ENCODE assay signal across 31 cellular contexts in genomic region chr10:91080776-91081175, GRCh38.
"Had no signal": no experiment of that assay in that cellular context is flagged by ENCODE, and none has a peak within 500 bp of the region (broad histone marks: within the 10 kb centered on the region; RNA-seq: fewer than 3 reads in every experiment).

No MANE protein-coding gene starts in this region.

- H3K9me3 Mint-ChIP-seq: activated CD4-positive, alpha-beta memory T cell treated with anti-CD3 and anti-CD28 coated beads for 36 hours; activated CD4-positive, alpha-beta T cell treated with anti-CD3 and anti-CD28 coated beads, Interleukin-2, amount 10 ng/mL, durations not matched to agents 24 days and 14 days; activated naive CD4-positive, alpha-beta T cell treated with anti-CD3 and anti-CD28 coated beads for 36 hours; activated naive CD4-positive, alpha-beta T cell treated with anti-CD3 and anti-CD28 coated beads, Interleukin-2, amount 50 U/mL, for 24 hours; activated naive CD8-positive, alpha-beta T cell treated with anti-CD3 and anti-CD28 coated beads for 36 hours; activated naive CD8-positive, alpha-beta T cell treated with anti-CD3 and anti-CD28 coated beads, Interleukin-2, amount 50 U/mL, for 24 hours; activated T-helper 1 cell treated with anti-CD3 and anti-CD28 coated beads, Interleukin-12 subunit alpha, Interleukin-12 subunit beta, Interleukin-2, Interleukin-4 antibody, amounts not matched to agents 30 ng/mL and 10 ng/mL and 1 ng/mL, durations not matched to agents 14 hours and 24 hours and 36 hours; activated T-helper 2 cell treated with anti-CD3 and anti-CD28 coated beads, Interferon-gamma antibody, Interleukin-2, Interleukin-4, amounts not matched to agents 10 μg/mL and 5 μg/mL and 100 μg/mL, durations not matched to agents 14 hours and 24 hours and 36 hours; T-helper 1 cell treated with Interleukin-12 subunit alpha and Interleukin-12 subunit beta and Interleukin-4 antibody, amounts not matched to agents 30 μg/mL and 1 μg/mL, for 36 hours had no signal

- H3K9me3 ChIP-seq: adrenal gland, body of pancreas, colonic mucosa had no signal

- FAIRE-seq: endometrium, endothelial cell of umbilical vein had no signal

- H3K27ac Mint-ChIP-seq: activated CD4-positive, alpha-beta memory T cell treated with anti-CD3 and anti-CD28 coated beads for 36 hours; activated CD4-positive, alpha-beta T cell treated with anti-CD3 and anti-CD28 coated beads for 36 hours; activated CD4-positive, alpha-beta T cell treated with anti-CD3 and anti-CD28 coated beads, Interleukin-2, amount 10 ng/mL, durations not matched to agents 24 days and 14 days; activated CD8-positive, alpha-beta memory T cell treated with anti-CD3 and anti-CD28 coated beads, Interleukin-2, amount 10 ng/mL, durations not matched to agents 7 days and 5 days; activated CD8-positive, alpha-beta T cell treated with anti-CD3 and anti-CD28 coated beads, Interleukin-2, amount 10 ng/mL, durations not matched to agents 7 days and 5 days; activated naive CD4-positive, alpha-beta T cell treated with anti-CD3 and anti-CD28 coated beads for 36 hours; activated naive CD4-positive, alpha-beta T cell treated with anti-CD3 and anti-CD28 coated beads, Interleukin-2, amount 50 U/mL, for 24 hours; activated naive CD8-positive, alpha-beta T cell treated with anti-CD3 and anti-CD28 coated beads for 36 hours; activated naive CD8-positive, alpha-beta T cell treated with anti-CD3 and anti-CD28 coated beads, Interleukin-2, amount 50 U/mL, for 24 hours; activated T-helper 1 cell treated with anti-CD3 and anti-CD28 coated beads, Interleukin-12 subunit alpha, Interleukin-12 subunit beta, Interleukin-2, Interleukin-4 antibody, amounts not matched to agents 30 ng/mL and 10 ng/mL and 1 ng/mL, durations not matched to agents 14 hours and 24 hours and 36 hours; activated T-helper 2 cell treated with anti-CD3 and anti-CD28 coated beads, Interferon-gamma antibody, Interleukin-2, Interleukin-4, amounts not matched to agents 10 μg/mL and 5 μg/mL and 100 μg/mL, durations not matched to agents 14 hours and 24 hours and 36 hours; T-helper 1 cell treated with Interleukin-12 subunit alpha and Interleukin-12 subunit beta and Interleukin-4 antibody, amounts not matched to agents 30 μg/mL and 1 μg/mL, for 36 hours had no signal

- H3K4me1 Mint-ChIP-seq: activated CD4-positive, alpha-beta T cell treated with anti-CD3 and anti-CD28 coated beads for 36 hours; activated CD4-positive, alpha-beta T cell treated with anti-CD3 and anti-CD28 coated beads, Interleukin-2, amount 10 ng/mL, durations not matched to agents 24 days and 14 days; activated CD8-positive, alpha-beta memory T cell treated with anti-CD3 and anti-CD28 coated beads, Interleukin-2, amount 10 ng/mL, durations not matched to agents 7 days and 5 days; activated naive CD4-positive, alpha-beta T cell treated with anti-CD3 and anti-CD28 coated beads, Interleukin-2, amount 50 U/mL, for 24 hours; activated naive CD8-positive, alpha-beta T cell treated with anti-CD3 and anti-CD28 coated beads for 36 hours; activated naive CD8-positive, alpha-beta T cell treated with anti-CD3 and anti-CD28 coated beads, Interleukin-2, amount 50 U/mL, for 24 hours had no signal

- DNase-seq: activated CD4-positive, alpha-beta memory T cell treated with anti-CD3 and anti-CD28 coated beads for 36 hours; activated CD4-positive, alpha-beta T cell treated with anti-CD3 and anti-CD28 coated beads for 36 hours; activated CD4-positive, alpha-beta T cell treated with anti-CD3 and anti-CD28 coated beads, Interleukin-2, amount 10 ng/mL, durations not matched to agents 24 days and 14 days; activated CD4-positive, CD25-positive, alpha-beta regulatory T cell; activated CD4-positive, CD25-positive, alpha-beta regulatory T cell treated with anti-CD3 and anti-CD28 coated beads, Interleukin-2, amount 50 U/mL, for 72 hours; activated CD8-positive, alpha-beta memory T cell treated with anti-CD3 and anti-CD28 coated beads, Interleukin-2, amount 10 ng/mL, durations not matched to agents 7 days and 5 days; activated CD8-positive, alpha-beta memory T cell treated with anti-CD3 and anti-CD28 coated beads, Interleukin-2, amount 50 U/mL, for 4 hours; activated CD8-positive, alpha-beta T cell treated with anti-CD3 and anti-CD28 coated beads, Interleukin-2, amount 10 ng/mL, durations not matched to agents 7 days and 5 days; activated effector memory CD4-positive, alpha-beta T cell treated with anti-CD3 and anti-CD28 coated beads, Interleukin-2, amount 50 U/mL, for 16 hours; activated naive CD4-positive, alpha-beta T cell treated with anti-CD3 and anti-CD28 coated beads for 36 hours; activated naive CD8-positive, alpha-beta T cell treated with anti-CD3 and anti-CD28 coated beads for 36 hours; activated naive CD8-positive, alpha-beta T cell treated with anti-CD3 and anti-CD28 coated beads, Interleukin-2, amount 50 U/mL, for 24 hours; activated T-cell treated with anti-CD3 and anti-CD28 coated beads, Interleukin-2, amount 50 U/mL, for 1 hour; activated T-cell treated with anti-CD3 and anti-CD28 coated beads, Interleukin-2, amount 50 U/mL, for 48 hours; adrenal gland; amygdala; aorta; body of pancreas; caudate nucleus; cerebellar nuclear complex; colonic mucosa; effector CD8-positive, alpha-beta T cell; foreskin fibroblast; head of caudate nucleus had no signal

- H3K27ac ChIP-seq: adrenal gland, body of pancreas, colonic mucosa, epithelial cell of prostate had no signal

- H3K4me3 Mint-ChIP-seq: activated CD4-positive, alpha-beta memory T cell treated with anti-CD3 and anti-CD28 coated beads for 36 hours; activated CD4-positive, alpha-beta T cell treated with anti-CD3 and anti-CD28 coated beads for 36 hours; activated CD4-positive, alpha-beta T cell treated with anti-CD3 and anti-CD28 coated beads, Interleukin-2, amount 10 ng/mL, durations not matched to agents 24 days and 14 days; activated CD8-positive, alpha-beta memory T cell treated with anti-CD3 and anti-CD28 coated beads, Interleukin-2, amount 10 ng/mL, durations not matched to agents 7 days and 5 days; activated CD8-positive, alpha-beta T cell treated with anti-CD3 and anti-CD28 coated beads, Interleukin-2, amount 10 ng/mL, durations not matched to agents 7 days and 5 days; activated naive CD4-positive, alpha-beta T cell treated with anti-CD3 and anti-CD28 coated beads for 36 hours; activated naive CD4-positive, alpha-beta T cell treated with anti-CD3 and anti-CD28 coated beads, Interleukin-2, amount 50 U/mL, for 24 hours; activated naive CD8-positive, alpha-beta T cell treated with anti-CD3 and anti-CD28 coated beads for 36 hours; activated naive CD8-positive, alpha-beta T cell treated with anti-CD3 and anti-CD28 coated beads, Interleukin-2, amount 50 U/mL, for 24 hours; activated T-helper 1 cell treated with anti-CD3 and anti-CD28 coated beads, Interleukin-12 subunit alpha, Interleukin-12 subunit beta, Interleukin-2, Interleukin-4 antibody, amounts not matched to agents 30 ng/mL and 10 ng/mL and 1 ng/mL, durations not matched to agents 14 hours and 24 hours and 36 hours; T-helper 1 cell treated with Interleukin-12 subunit alpha and Interleukin-12 subunit beta and Interleukin-4 antibody, amounts not matched to agents 30 μg/mL and 1 μg/mL, for 36 hours had no signal

- H3K27me3 ChIP-seq: adrenal gland, body of pancreas, colonic mucosa had no signal

- ATAC-seq: activated CD4-positive, alpha-beta T cell treated with anti-CD3 and anti-CD28 coated beads for 36 hours; activated CD8-positive, alpha-beta memory T cell treated with anti-CD3 and anti-CD28 coated beads, Interleukin-2, amount 10 ng/mL, durations not matched to agents 7 days and 5 days; activated CD8-positive, alpha-beta T cell treated with anti-CD3 and anti-CD28 coated beads, Interleukin-2, amount 10 ng/mL, durations not matched to agents 7 days and 5 days; activated naive CD8-positive, alpha-beta T cell treated with anti-CD3 and anti-CD28 coated beads, Interleukin-2, amount 50 U/mL, for 24 hours; body of pancreas had no signal

- H3K4me3 ChIP-seq: adrenal gland, body of pancreas, colonic mucosa had no signal

- H3K36me3 Mint-ChIP-seq: activated CD4-positive, alpha-beta memory T cell treated with anti-CD3 and anti-CD28 coated beads for 36 hours; activated CD8-positive, alpha-beta memory T cell treated with anti-CD3 and anti-CD28 coated beads, Interleukin-2, amount 10 ng/mL, durations not matched to agents 7 days and 5 days; activated naive CD4-positive, alpha-beta T cell treated with anti-CD3 and anti-CD28 coated beads, Interleukin-2, amount 50 U/mL, for 24 hours; activated naive CD8-positive, alpha-beta T cell treated with anti-CD3 and anti-CD28 coated beads for 36 hours had no signal

- H3K36me3 ChIP-seq: adrenal gland, colonic mucosa had no signal
